ENCODE assay signal across 20 cellular contexts in genomic region chr10:56139405-56139804, GRCh38.
DNase-seq lines count a peak whose midpoint lies in the region; ATAC-seq, FAIRE-seq and TF ChIP-seq lines count a peak whose summit lies in the region.
"Had no signal": no experiment of that assay in that cellular context is flagged by ENCODE, and none has a peak within 500 bp of the region (broad histone marks: within the 10 kb centered on the region; RNA-seq: fewer than 3 reads in every experiment).

No MANE protein-coding gene starts in this region.

- no peaks in the 10 kb centered on the region for H3K27me3 ChIP-seq in liver (ENCODE audit: control insufficient read depth in 4 of 4, insufficient read depth in 4 of 4, low read length in 3 of 4)
- no peaks in the 10 kb centered on the region for H3K27me3 ChIP-seq in HepG2 (ENCODE audit: control insufficient read depth in 1 of 2, insufficient read depth in 2 of 2, low read length in 2 of 2)
- H3K27me3 ChIP-seq in endodermal cell (ENCODE audit: control insufficient read depth, insufficient read depth, low read length, poor library complexity, severe bottlenecking), result no peaks in the 10 kb centered on the region
- H3K27me3 ChIP-seq: BE2C had no signal

- no peak for TF ChIP-seq CTCF in liver (IDR thresholded peaks at IDR 0.05; ENCODE audit: low read depth, low read length, missing input control)
- TF ChIP-seq CTCF in HepG2 (CRISPR knock-in tag; IDR thresholded peaks at IDR 0.05), result no peak
- TF ChIP-seq CTCF in mucosa of descending colon (IDR thresholded peaks at IDR 0.05), result no peak
- no peak for TF ChIP-seq CTCF in endodermal cell (conservative IDR thresholded peaks at IDR 0.05)
- no peak for TF ChIP-seq CTCF in type B pancreatic cell (conservative IDR thresholded peaks at IDR 0.05)

- H3K9ac ChIP-seq in liver (ENCODE audit: low read depth in 1 of 2, low read length in 2 of 2), result no peak overlapping the region
- H3K9ac ChIP-seq in HepG2 (ENCODE audit: insufficient read depth, low read depth, low read length), result no peak overlapping the region
- no peak overlapping the region for H3K9ac ChIP-seq in endodermal cell (ENCODE audit: extremely low read depth, low read length, poor library complexity, severe bottlenecking)

- POLR2A ChIA-PET in HepG2 (lab: Yijun Ruan, JAX), result no interaction called here

- DNase-seq in HepG2 (ENCODE audit: low spot score) (no peak), NCI-H146 (lab: John Stamatoyannopoulos, UW) (peak; percentile 89), NCI-H774 (lab: John Stamatoyannopoulos, UW) (peak; percentile 34), mucosa of descending colon (no peak), endodermal cell (no peak), type B pancreatic cell (ENCODE audit: extremely low spot score, unreplicated experiment) (no peak)
- DNase-seq: BE2C, GDM1, GOT3, HCEC 1CT, KG1, NCI-H1105 treated with DMSO at 0.1 percent for 48 hours, NCI-H187 treated with DMSO at 0.1 percent for 48 hours, NCI-H2227 treated with DMSO at 0.1 percent for 48 hours, NCI-H524, Right ventricle myocardium superior had no signal

- H3K36me3 Mint-ChIP-seq in endodermal cell (ENCODE audit: low read depth), result no peaks in the 10 kb centered on the region
- H3K36me3 Mint-ChIP-seq in type B pancreatic cell, result no peaks in the 10 kb centered on the region

- FAIRE-seq in HepG2 (lab: Jason Lieb, UNC), result no peak
- FAIRE-seq: GM18507 had no signal

- H3K27ac ChIP-seq in liver (ENCODE audit: low read depth in 1 of 2, low read length in 2 of 2) (no peak overlapping the region), HepG2 (ENCODE audit: extremely low read length, insufficient read depth, low read length) (no peak overlapping the region), endodermal cell (ENCODE audit: low read depth, low read length) (no peak overlapping the region)
- H3K27ac ChIP-seq: HL-60 had no signal

- ATAC-seq in HepG2, result no peak
- ATAC-seq in mucosa of descending colon, result no peak

- H3K9me3 ChIP-seq in liver (ENCODE audit: control insufficient read depth in 4 of 4, low read length in 3 of 4) (no peaks in the 10 kb centered on the region), HepG2 (ENCODE audit: low read length) (no peaks in the 10 kb centered on the region), mucosa of descending colon (no peaks in the 10 kb centered on the region), endodermal cell (ENCODE audit: control insufficient read depth, low read length) (no peaks in the 10 kb centered on the region)
- H3K9me3 ChIP-seq: BE2C had no signal

- H3K4me1 ChIP-seq in liver (ENCODE audit: control insufficient read depth in 4 of 4, insufficient read depth in 4 of 4, low read length in 3 of 4) (no peaks in the 10 kb centered on the region), HepG2 (ENCODE audit: insufficient read depth, low read length) (no peaks in the 10 kb centered on the region), mucosa of descending colon (ENCODE audit: low read depth) (no peaks in the 10 kb centered on the region), endodermal cell (ENCODE audit: control insufficient read depth, insufficient read depth, low read length) (no peaks in the 10 kb centered on the region)
- H3K4me1 ChIP-seq: BE2C had no signal

- H3K4me1 Mint-ChIP-seq in endodermal cell (peaks cover 12% of the 10 kb centered on the region), type B pancreatic cell (ENCODE audit: unreplicated experiment) (no peaks in the 10 kb centered on the region)

- H3K79me2 ChIP-seq in HepG2 (ENCODE audit: insufficient read depth, low read length), result no peaks in the 10 kb centered on the region

- no peak for TF ChIP-seq RAD21 in liver (IDR thresholded peaks at IDR 0.05)
- no peak for TF ChIP-seq RAD21 in HepG2 (CRISPR knock-in tag; IDR thresholded peaks at IDR 0.05)

- intact Hi-C loops in HepG2 (cut with micrococcal nuclease; ENCODE audit: unreplicated experiment) (no loop called here), mucosa of descending colon (cut with DNase I, micrococcal nuclease) (no loop called here)

- no peak overlapping the region for H3K4me2 ChIP-seq in HepG2 (ENCODE audit: low read depth, low read length)

- H2AFZ ChIP-seq in HepG2 (ENCODE audit: low read length), result no peak overlapping the region

- no TSS peak for BruUV-seq in HepG2 (replicated peaks; lab: Mats Ljungman, UMichigan)

- CTCF ChIA-PET in HepG2 (lab: Yijun Ruan, JAX; ENCODE audit: low intra/inter-chr PET ratio, low total read pairs), result no interaction called here

- H3K27ac Mint-ChIP-seq in endodermal cell (no peak overlapping the region), type B pancreatic cell (no peak overlapping the region)
- H3K27ac Mint-ChIP-seq: T-helper 1 cell treated with Interleukin-12 subunit alpha and Interleukin-12 subunit beta and Interleukin-4 antibody, amounts not matched to agents 30 μg/mL and 1 μg/mL, for 36 hours had no signal

- TF ChIP-seq POLR2A in HepG2 (IDR thresholded peaks at IDR 0.05; ENCODE audit: insufficient read depth in 1 of 2, low read depth in 2 of 2, low read length in 2 of 2), result no peak

- H3K27me3 Mint-ChIP-seq in endodermal cell (ENCODE audit: insufficient read depth) (no peaks in the 10 kb centered on the region), type B pancreatic cell (no peaks in the 10 kb centered on the region)

- H3K9me3 Mint-ChIP-seq in endodermal cell (no peaks in the 10 kb centered on the region), type B pancreatic cell (no peaks in the 10 kb centered on the region)
- H3K9me3 Mint-ChIP-seq: T-helper 1 cell treated with Interleukin-12 subunit alpha and Interleukin-12 subunit beta and Interleukin-4 antibody, amounts not matched to agents 30 μg/mL and 1 μg/mL, for 36 hours had no signal

- H3K36me3 ChIP-seq in liver (ENCODE audit: control insufficient read depth in 4 of 4, insufficient read depth in 3 of 4, low read depth in 1 of 4, low read length in 3 of 4) (no peaks in the 10 kb centered on the region), HepG2 (replicated peaks in 1 of 2; ENCODE audit: control insufficient read depth in 1 of 2, insufficient read depth in 2 of 2, low read length in 2 of 2) (no peaks in the 10 kb centered on the region), mucosa of descending colon (ENCODE audit: low read depth) (no peaks in the 10 kb centered on the region), endodermal cell (ENCODE audit: control insufficient read depth, insufficient read depth, low read length) (no peaks in the 10 kb centered on the region)
- H3K36me3 ChIP-seq: BE2C had no signal

- TF ChIP-seq EP300 in HepG2 (IDR thresholded peaks at IDR 0.05; ENCODE audit: low read depth in 2 of 2, low read length in 2 of 2) (no peak), HepG2 (CRISPR knock-in tag; IDR thresholded peaks at IDR 0.05; ENCODE audit: borderline replicate concordance) (no peak)

- 21% methylated on average over 4 of the region's 4 CpGs for WGBS in liver
- WGBS in HepG2 (ENCODE audit: low lambda C conversion rate), result 3% methylated on average over 4 of the region's 4 CpGs
- 89 to 90% methylated on average over 2 to 4 of the region's 4 CpGs for WGBS in endodermal cell (ENCODE audit: insufficient coverage in 1 of 2, insufficient read length in 1 of 2), 2 experiments

- H4K20me1 ChIP-seq in HepG2 (ENCODE audit: insufficient read depth, low read length), result no peaks in the 10 kb centered on the region

- H3K4me3 ChIP-seq in liver (ENCODE audit: low read depth in 1 of 3, low read length in 3 of 3) (no peak overlapping the region), HepG2 (replicated peaks in 1 of 3; ENCODE audit: insufficient read depth in 1 of 3, low read depth in 2 of 3, low read length in 3 of 3) (no peak overlapping the region), mucosa of descending colon (no peak overlapping the region), endodermal cell (ENCODE audit: low read length) (no peak overlapping the region)

- H3K4me3 Mint-ChIP-seq in endodermal cell, result no peak overlapping the region
- no peak overlapping the region for H3K4me3 Mint-ChIP-seq in type B pancreatic cell
- H3K4me3 Mint-ChIP-seq: T-helper 1 cell treated with Interleukin-12 subunit alpha and Interleukin-12 subunit beta and Interleukin-4 antibody, amounts not matched to agents 30 μg/mL and 1 μg/mL, for 36 hours had no signal

- in situ Hi-C loops in HepG2 (cut with HindIII; ENCODE audit: extremely low pct_ligation_motif_present, low pct_unique_long_range_greater_than_20kb), result no loop called here

TF ChIP-seq in liver, 16 proteins besides CTCF, POLR2A, EP300 and RAD21:
- TF ChIP-seq FOXA2 (IDR thresholded peaks at IDR 0.05) (peak; percentile 70), FOXA1 (IDR thresholded peaks at IDR 0.05) (peak; percentile 36), RXRA (IDR thresholded peaks at IDR 0.05) (peak in 1 of 2 donors; percentile 11), NR2F2 (IDR thresholded peaks at IDR 0.05) (no peak), HNF4A (conservative IDR thresholded peaks at IDR 0.05) (peak in 1 of 2 donors; percentile 20)

TF ChIP-seq in HepG2, 621 proteins besides CTCF, POLR2A, EP300 and RAD21 (continues in another document):
- TF ChIP-seq MTA1 (CRISPR knock-in tag; IDR thresholded peaks at IDR 0.05; ENCODE audit: borderline replicate concordance) (no peak), ZNF619 (CRISPR knock-in tag; IDR thresholded peaks at IDR 0.05) (no peak), ZNF292 (CRISPR knock-in tag; IDR thresholded peaks at IDR 0.05; ENCODE audit: borderline replicate concordance, low read depth) (no peak), KAT2B (IDR thresholded peaks at IDR 0.05; ENCODE audit: borderline replicate concordance, low read depth, low read length) (no peak), MAF1 (CRISPR knock-in tag; IDR thresholded peaks at IDR 0.05; ENCODE audit: borderline replicate concordance) (no peak), SP1 (IDR thresholded peaks at IDR 0.05) (no peak), SP1 (CRISPR knock-in tag; IDR thresholded peaks at IDR 0.05) (no peak), ZFP41 (CRISPR knock-in tag; IDR thresholded peaks at IDR 0.05; ENCODE audit: borderline replicate concordance) (no peak)

Comparison
In these comparisons a context has a peak if more than half of its experiments do, and no peak if none do; other contexts are left out.
1. DNase-seq: peak in NCI-H146 (single experiment) and NCI-H774 (single experiment); none in HepG2 (single experiment), mucosa of descending colon (0 of 3), endodermal cell (single experiment) and type B pancreatic cell (single experiment).